Comparison of ENCODE assay signal across 12 cellular contexts in genomic region chr16:15518412-15519351, GRCh38.
DNase-seq lines count a peak whose midpoint lies in the region; ATAC-seq and TF ChIP-seq lines count a peak whose summit lies in the region.
"Had no signal": no experiment of that assay in that cellular context is flagged by ENCODE, and none has a peak within 500 bp of the region (broad histone marks: within the 10 kb centered on the region; RNA-seq: fewer than 3 reads in every experiment).

No MANE protein-coding gene starts in this region.

- H3K36me3 ChIP-seq in A673 (ENCODE audit: insufficient read depth, low read length, poor library complexity, severe bottlenecking) (no peaks in the 10 kb centered on the region), Peyer's patch (no peaks in the 10 kb centered on the region)

- POLR2A ChIA-PET in A673 (lab: Charles Lee; ENCODE audit: low non-redundant PET) (no interaction called here), T-cell (lab: Charles Lee) (interaction anchor here in 1 of 2 donors (0.6 kb wide), 1 partner anchor 72 kb away, joined by 4 read pairs; no protein-coding TSS in a partner anchor)

- H3K4me3 ChIP-seq in A673 (ENCODE audit: low read depth, low read length, poor library complexity, severe bottlenecking), result no peak overlapping the region
- H3K4me3 ChIP-seq in Peyer's patch, result no peak overlapping the region
- no peak overlapping the region for H3K4me3 ChIP-seq in fibroblast of pulmonary artery (replicated peaks; ENCODE audit: low read depth, low read length)
- H3K4me3 ChIP-seq: GM23338 had no signal

- H3K27ac Mint-ChIP-seq in nephron progenitor cell (peak overlapping the region; percentile 72), T-cell (no peak overlapping the region)
- H3K27ac Mint-ChIP-seq: activated naive CD8-positive, alpha-beta T cell; GM23338 had no signal

- H3K9me3 ChIP-seq in A673 (ENCODE audit: low read depth, low read length, poor library complexity, severe bottlenecking) (no peaks in the 10 kb centered on the region), Peyer's patch (no peaks in the 10 kb centered on the region)

- H3K27me3 Mint-ChIP-seq in nephron progenitor cell (ENCODE audit: low read depth, poor library complexity) (peaks cover 10% of the 10 kb centered on the region), T-cell (no peaks in the 10 kb centered on the region)
- H3K27me3 Mint-ChIP-seq: activated naive CD8-positive, alpha-beta T cell had no signal

- no peak for ATAC-seq in HG03432 (IDR thresholded peaks at IDR 0.05; ENCODE audit: unreplicated experiment)
- ATAC-seq in GM19455 (IDR thresholded peaks at IDR 0.05; ENCODE audit: unreplicated experiment), result no peak
- no peak for ATAC-seq in T-cell (replicated peaks in 1 of 4)
- ATAC-seq: GM23338, WTC11 had no signal

- H3K27ac ChIP-seq in A673 (ENCODE audit: low read depth, low read length, poor library complexity, severe bottlenecking), result no peak overlapping the region
- H3K27ac ChIP-seq in Peyer's patch, result peak overlapping the region in 3 of 4 donors; percentile 10 to 39 (median 38)

- CTCF ChIA-PET in A673 (lab: Charles Lee), result no interaction called here
- CTCF ChIA-PET in T-cell (lab: Charles Lee), result interaction anchor here in 1 of 2 donors (0.6 kb wide), 1 partner anchor 173 kb away, joined by 3 read pairs; no protein-coding TSS in a partner anchor

- TF ChIP-seq CTCF in A673 (conservative IDR thresholded peaks at IDR 0.05; ENCODE audit: low read depth, low read length), result no peak
- TF ChIP-seq CTCF in Peyer's patch (IDR thresholded peaks at IDR 0.05), result no peak
- TF ChIP-seq CTCF in fibroblast of pulmonary artery (IDR thresholded peaks at IDR 0.05; ENCODE audit: low read length, missing control alignments), result no peak
- TF ChIP-seq CTCF in nephron progenitor cell (IDR thresholded peaks at IDR 0.05), result no peak

- H3K4me1 Mint-ChIP-seq in nephron progenitor cell, result peaks cover 55% of the 10 kb centered on the region
- H3K4me1 Mint-ChIP-seq in T-cell, result peaks cover 14 to 24% (median 16%) of the 10 kb centered on the region in 3 donors
- H3K4me1 Mint-ChIP-seq: GM23338, WTC11 had no signal

- no TSS peak for BruUV-seq in A673 (replicated peaks; lab: Mats Ljungman, UMichigan)

- TF ChIP-seq POLR2A in Peyer's patch (IDR thresholded peaks at IDR 0.05), result no peak

- H3K4me3 Mint-ChIP-seq in nephron progenitor cell (no peak overlapping the region), T-cell (no peak overlapping the region)
- H3K4me3 Mint-ChIP-seq: activated naive CD8-positive, alpha-beta T cell; GM23338; WTC11 had no signal

- H3K36me3 Mint-ChIP-seq in nephron progenitor cell (ENCODE audit: low read depth) (peaks cover 32% of the 10 kb centered on the region), T-cell (no peaks in the 10 kb centered on the region)
- H3K36me3 Mint-ChIP-seq: WTC11 had no signal

- no peaks in the 10 kb centered on the region for H3K9me3 Mint-ChIP-seq in nephron progenitor cell
- H3K9me3 Mint-ChIP-seq in T-cell, result no peaks in the 10 kb centered on the region
- H3K9me3 Mint-ChIP-seq: GM23338, WTC11 had no signal

- intact Hi-C loops in A673 (cut with micrococcal nuclease; ENCODE audit: unreplicated experiment), result no loop called here

- no peaks in the 10 kb centered on the region for H3K27me3 ChIP-seq in A673 (replicated peaks; ENCODE audit: insufficient read depth, low read depth, low read length, poor library complexity)
- no peaks in the 10 kb centered on the region for H3K27me3 ChIP-seq in Peyer's patch

- peak; percentile 28 for DNase-seq in A673 (ENCODE audit: low spot score)
- DNase-seq in Peyer's patch, result no peak
- peak; percentile 93 for DNase-seq in fibroblast of pulmonary artery (ENCODE audit: low read depth)
- no peak for DNase-seq in nephron progenitor cell
- no peak for DNase-seq in iPS-NIHi11 (ENCODE audit: low spot score)
- DNase-seq in T-cell, result no peak
- DNase-seq: AML-193 had no signal

- no peaks in the 10 kb centered on the region for H3K4me1 ChIP-seq in A673 (ENCODE audit: insufficient read depth, low read length, poor library complexity, severe bottlenecking)
- peaks cover 0 to 14% (median 0%) of the 10 kb centered on the region in 4 donors for H3K4me1 ChIP-seq in Peyer's patch

Comparison
In these comparisons a context has a peak if more than half of its experiments do, and no peak if none do; other contexts are left out.
1. DNase-seq: peak in A673 (single experiment) and fibroblast of pulmonary artery (single experiment); none in Peyer's patch (0 of 3), nephron progenitor cell (single experiment), iPS-NIHi11 (single experiment) and T-cell (0 of 34).